ENCODE assay signal across 15 cellular contexts in the genomic region with DNA sequence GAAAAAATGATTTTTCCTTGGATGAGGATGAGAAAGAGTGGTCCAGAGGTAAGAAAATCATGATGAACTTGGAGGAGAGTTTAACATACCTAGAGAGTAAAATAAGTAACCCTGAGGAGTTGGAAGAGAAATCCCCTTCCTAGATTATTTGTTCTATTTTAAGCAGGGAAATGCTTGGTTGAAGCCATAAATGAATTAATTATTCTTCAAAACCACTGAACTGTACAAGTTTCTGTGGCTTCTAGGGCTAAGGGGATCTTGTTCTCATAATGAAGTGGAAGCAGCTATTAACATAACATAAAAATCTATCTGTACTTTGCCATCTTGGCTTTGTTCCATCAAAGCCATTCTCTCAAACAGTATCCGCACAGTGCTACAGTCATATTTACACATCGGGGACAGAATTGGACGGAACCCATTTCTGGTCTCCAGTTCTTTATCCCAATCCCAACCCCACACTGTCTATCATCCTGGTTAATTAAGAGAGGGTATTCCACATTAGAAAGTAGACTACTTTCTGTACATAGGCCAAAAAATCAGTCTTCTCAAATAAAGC. TPM values are rescaled to one million over a fixed set of nuclear protein-coding genes. Genes with fewer than 3 reads are reported as not detected.
A peak's percentile ranks its signal among the peaks of the same experiment; 100 is the strongest.
DNase-seq lines count a peak whose midpoint lies in the region; ATAC-seq, FAIRE-seq and TF ChIP-seq lines count a peak whose summit lies in the region.
"Had no signal": no experiment of that assay in that cellular context is flagged by ENCODE, and none has a peak within 500 bp of the region (broad histone marks: within the 10 kb centered on the region; RNA-seq: fewer than 3 reads in every experiment).

No MANE protein-coding gene starts in this region.

- TF ChIP-seq RAD21 in Ishikawa (IDR thresholded peaks at IDR 0.05; ENCODE audit: low read depth) = no peak

- ATAC-seq in left lobe of liver (peak; percentile 24), HG03159 (IDR thresholded peaks at IDR 0.05; ENCODE audit: unreplicated experiment) (no peak)
- ATAC-seq: A549, SK-N-SH treated with all-trans-retinoic acid at 6 μM for 48 hours had no signal

- no peak for TF ChIP-seq CTCF in D721Med (IDR thresholded peaks at IDR 0.05; ENCODE audit: insufficient read depth, missing control alignments)

- FAIRE-seq in D721Med (lab: Jason Lieb, UNC) = peak; percentile 68
- FAIRE-seq in RCC 7860 (lab: Jason Lieb, UNC) = peak; percentile 28
- FAIRE-seq: A549 had no signal

- DNase-seq in D721Med (ENCODE audit: insufficient read length, low spot score) (no peak), RCC 7860 (ENCODE audit: low spot score) (no peak), left lobe of liver (ENCODE audit: low spot score) (no peak), cortex of kidney (lab: John Stamatoyannopoulos, UW) (no peak)
- no peak for DNase-seq in stimulated activated naive CD4-positive, alpha-beta T cell (lab: John Stamatoyannopoulos, UW)
- no peak for DNase-seq in activated CD4-positive, alpha-beta T cell treated with anti-CD3 and anti-CD28 coated beads, Interleukin-2, amount 50 U/mL, for 4 hours
- DNase-seq: DMS 273 treated with DMSO at 0.1 percent for 48 hours, Karpas-422, NCI-H146, NCI-H524 treated with DMSO at 0.1 percent for 48 hours, SHP77 had no signal

- no peak for TF ChIP-seq EP300 in Ishikawa (IDR thresholded peaks at IDR 0.05; ENCODE audit: borderline replicate concordance)

TF ChIP-seq in Ishikawa, 13 proteins besides CTCF, POLR2A, EP300 and RAD21:
- TF ChIP-seq YY1 (IDR thresholded peaks at IDR 0.05; ENCODE audit: low read depth) (no peak), NFIC (IDR thresholded peaks at IDR 0.05) (peak; percentile 8; the same call in 1 of the 2 replicates), TEAD4 (IDR thresholded peaks at IDR 0.05) (no peak), TAF1 (IDR thresholded peaks at IDR 0.05; ENCODE audit: low read depth) (no peak)
TF ChIP-seq in Ishikawa: peak in this region for 1.

RNA-seq across cellular contexts. Expression of gene ARHGAP42, which starts 14.5 kb away (rescaled TPM):
- total RNA-seq in left lobe of liver = 11.2 TPM
